ENCODE assay signal across 20 cellular contexts in genomic region chr18:43486462-43486861, GRCh38.
A peak's percentile ranks its signal among the peaks of the same experiment; 100 is the strongest.
DNase-seq lines count a peak whose midpoint lies in the region; ATAC-seq and TF ChIP-seq lines count a peak whose summit lies in the region.
"Had no signal": no experiment of that assay in that cellular context is flagged by ENCODE, and none has a peak within 500 bp of the region (broad histone marks: within the 10 kb centered on the region; RNA-seq: fewer than 3 reads in every experiment).

No MANE protein-coding gene starts in this region.

- H3K27ac Mint-ChIP-seq in glutamatergic neuron (ENCODE audit: unreplicated experiment), result no peak overlapping the region
- H3K27ac Mint-ChIP-seq: activated B cell treated with CpG ODN at 0.5 μM for 24 hours; activated naive CD8-positive, alpha-beta T cell treated with anti-CD3 and anti-CD28 coated beads, Interleukin-2, amount 10 ng/mL, durations not matched to agents 7 days and 5 days; natural killer cell treated with Interleukin-12 subunit alpha and Interleukin-12 subunit beta and Interleukin-15 and Interleukin-18, amount 100 ng/mL, for 72 hours; T-cell had no signal

- H4K20me1 ChIP-seq in smooth muscle cell (ENCODE audit: low read depth), result no peaks in the 10 kb centered on the region
- H4K20me1 ChIP-seq: BLaER1 treated with 17β-estradiol and CSF1 and Interleukin-3, amounts not matched to agents 10 nM and 100 nM had no signal

- no peak overlapping the region for H3K4me3 Mint-ChIP-seq in glutamatergic neuron (ENCODE audit: unreplicated experiment)
- H3K4me3 Mint-ChIP-seq: activated B cell treated with CpG ODN at 0.5 μM for 24 hours; activated naive CD8-positive, alpha-beta T cell treated with anti-CD3 and anti-CD28 coated beads, Interleukin-2, amount 10 ng/mL, durations not matched to agents 7 days and 5 days; central memory CD8-positive, alpha-beta T cell; natural killer cell treated with Interleukin-12 subunit alpha and Interleukin-12 subunit beta and Interleukin-15 and Interleukin-18, amount 100 ng/mL, for 72 hours; T-cell had no signal

- no peaks in the 10 kb centered on the region for H3K36me3 ChIP-seq in smooth muscle cell (ENCODE audit: low read depth)

- ATAC-seq in HG03135 (IDR thresholded peaks at IDR 0.05; ENCODE audit: unreplicated experiment), result no peak
- no peak for ATAC-seq in GM19023 (IDR thresholded peaks at IDR 0.05; ENCODE audit: unreplicated experiment)
- ATAC-seq: K562; left lobe of liver; natural killer cell treated with Interleukin-12 subunit alpha and Interleukin-12 subunit beta and Interleukin-15 and Interleukin-18, amount 100 ng/mL, for 72 hours; Panc1; sciatic nerve; stimulated activated naive CD8-positive, alpha-beta T cell treated with anti-CD3 and anti-CD28 coated beads, Interleukin-15, Interleukin-2, amounts not matched to agents 100 U/mL and 50 U/mL, for 24 hours; T-cell had no signal

- H3K4me1 Mint-ChIP-seq in glutamatergic neuron (ENCODE audit: low read depth, unreplicated experiment), result no peaks in the 10 kb centered on the region
- H3K4me1 Mint-ChIP-seq: activated B cell treated with CpG ODN at 0.5 μM for 24 hours; activated naive CD8-positive, alpha-beta T cell treated with anti-CD3 and anti-CD28 coated beads, Interleukin-2, amount 10 ng/mL, durations not matched to agents 7 days and 5 days; central memory CD8-positive, alpha-beta T cell; T-cell had no signal

- no peaks in the 10 kb centered on the region for H3K79me2 ChIP-seq in smooth muscle cell (ENCODE audit: low read depth)

- H3K9me3 Mint-ChIP-seq in glutamatergic neuron (ENCODE audit: unreplicated experiment), result no peaks in the 10 kb centered on the region

- H3K27me3 ChIP-seq in smooth muscle cell (ENCODE audit: low read depth), result no peaks in the 10 kb centered on the region
- H3K27me3 ChIP-seq: BLaER1 treated with 17β-estradiol and CSF1 and Interleukin-3, amounts not matched to agents 10 nM and 100 nM had no signal

- no peak overlapping the region for H2AFZ ChIP-seq in smooth muscle cell (ENCODE audit: low read depth)

- H3K27me3 Mint-ChIP-seq in glutamatergic neuron (ENCODE audit: unreplicated experiment), result peaks cover 3% of the 10 kb centered on the region
- H3K27me3 Mint-ChIP-seq: activated B cell treated with CpG ODN at 0.5 μM for 24 hours; activated naive CD8-positive, alpha-beta T cell treated with anti-CD3 and anti-CD28 coated beads, Interleukin-2, amount 10 ng/mL, durations not matched to agents 7 days and 5 days; central memory CD8-positive, alpha-beta T cell; natural killer cell treated with Interleukin-12 subunit alpha and Interleukin-12 subunit beta and Interleukin-15 and Interleukin-18, amount 100 ng/mL, for 72 hours; T-cell had no signal

- TF ChIP-seq CTCF in glutamatergic neuron (IDR thresholded peaks at IDR 0.05; ENCODE audit: partially characterized antibody, unreplicated experiment) (no peak), smooth muscle cell (IDR thresholded peaks at IDR 0.05; ENCODE audit: borderline replicate concordance, insufficient read depth, poor library complexity, severe bottlenecking) (no peak)

- peaks cover 9% of the 10 kb centered on the region for H3K36me3 Mint-ChIP-seq in glutamatergic neuron (ENCODE audit: unreplicated experiment)
- H3K36me3 Mint-ChIP-seq: activated naive CD8-positive, alpha-beta T cell treated with anti-CD3 and anti-CD28 coated beads, Interleukin-2, amount 10 ng/mL, durations not matched to agents 7 days and 5 days; natural killer cell treated with Interleukin-12 subunit alpha and Interleukin-12 subunit beta and Interleukin-15 and Interleukin-18, amount 100 ng/mL, for 72 hours; T-cell had no signal

- H3K4me3 ChIP-seq in smooth muscle cell, result no peak overlapping the region
- H3K4me3 ChIP-seq: BLaER1 treated with 17β-estradiol and CSF1 and Interleukin-3, amounts not matched to agents 10 nM and 100 nM; K562 had no signal

- no peaks in the 10 kb centered on the region for H3K4me1 ChIP-seq in smooth muscle cell (ENCODE audit: low read depth)
- H3K4me1 ChIP-seq: BLaER1 treated with 17β-estradiol and CSF1 and Interleukin-3, amounts not matched to agents 10 nM and 100 nM had no signal

- H3K9ac ChIP-seq in smooth muscle cell (ENCODE audit: low read depth), result no peak overlapping the region
- H3K9ac ChIP-seq: BLaER1 treated with 17β-estradiol and CSF1 and Interleukin-3, amounts not matched to agents 10 nM and 100 nM had no signal

- in situ Hi-C loops in Caki2 (cut with HindIII; ENCODE audit: low pct_unique_long_range_greater_than_20kb, low sequenced_read_pairs), result no loop called here

- WGBS in smooth muscle cell (ENCODE audit: low lambda C conversion rate), result 84% methylated on average over 4 of the region's 4 CpGs

- H3F3A ChIP-seq in smooth muscle cell (ENCODE audit: low read depth), result no peaks in the 10 kb centered on the region

- H3K4me2 ChIP-seq in smooth muscle cell, result no peak overlapping the region
- H3K4me2 ChIP-seq: BLaER1 treated with 17β-estradiol and CSF1 and Interleukin-3, amounts not matched to agents 10 nM and 100 nM had no signal

- DNase-seq in A172 (ENCODE audit: low spot score) (peak; percentile 0), Caki2 (ENCODE audit: low read depth) (peak; percentile 63), NCI-H2171 treated with DMSO at 0.1 percent for 48 hours (lab: John Stamatoyannopoulos, UW) (peak; percentile 19), glutamatergic neuron (peak; percentile 24), SIG-M5 treated with dmso at 0.1 percent for 504 hours (lab: John Stamatoyannopoulos, UW; ENCODE audit: unreplicated experiment) (no peak), smooth muscle cell (lab: John Stamatoyannopoulos, UW; ENCODE audit: unreplicated experiment) (no peak)
- DNase-seq: activated B cell treated with CpG ODN at 0.5 μM for 24 hours; activated naive CD8-positive, alpha-beta T cell treated with anti-CD3 and anti-CD28 coated beads, Interleukin-2, amount 10 ng/mL, durations not matched to agents 7 days and 5 days; NCI-H2029 treated with DMSO at 0.1 percent for 48 hours; stimulated activated naive CD8-positive, alpha-beta T cell treated with anti-CD3 and anti-CD28 coated beads, Interleukin-15, Interleukin-2, amounts not matched to agents 100 U/mL and 50 U/mL, for 24 hours; T-cell had no signal

- no peak overlapping the region for H3K27ac ChIP-seq in smooth muscle cell (ENCODE audit: low read depth)
- H3K27ac ChIP-seq: BLaER1 treated with 17β-estradiol and CSF1 and Interleukin-3, amounts not matched to agents 10 nM and 100 nM had no signal

- no peaks in the 10 kb centered on the region for H3K9me3 ChIP-seq in smooth muscle cell (replicated peaks; ENCODE audit: low read depth)

Comparison
In these comparisons a context has a peak if more than half of its experiments do, and no peak if none do; other contexts are left out.
1. DNase-seq: peak in A172 (single experiment), Caki2 (single experiment), NCI-H2171 treated with DMSO at 0.1 percent for 48 hours (single experiment) and glutamatergic neuron (single experiment); none in SIG-M5 treated with dmso at 0.1 percent for 504 hours (single experiment) and smooth muscle cell (single experiment).